12 cellular contexts compared by ENCODE assay signal in the genomic region with DNA sequence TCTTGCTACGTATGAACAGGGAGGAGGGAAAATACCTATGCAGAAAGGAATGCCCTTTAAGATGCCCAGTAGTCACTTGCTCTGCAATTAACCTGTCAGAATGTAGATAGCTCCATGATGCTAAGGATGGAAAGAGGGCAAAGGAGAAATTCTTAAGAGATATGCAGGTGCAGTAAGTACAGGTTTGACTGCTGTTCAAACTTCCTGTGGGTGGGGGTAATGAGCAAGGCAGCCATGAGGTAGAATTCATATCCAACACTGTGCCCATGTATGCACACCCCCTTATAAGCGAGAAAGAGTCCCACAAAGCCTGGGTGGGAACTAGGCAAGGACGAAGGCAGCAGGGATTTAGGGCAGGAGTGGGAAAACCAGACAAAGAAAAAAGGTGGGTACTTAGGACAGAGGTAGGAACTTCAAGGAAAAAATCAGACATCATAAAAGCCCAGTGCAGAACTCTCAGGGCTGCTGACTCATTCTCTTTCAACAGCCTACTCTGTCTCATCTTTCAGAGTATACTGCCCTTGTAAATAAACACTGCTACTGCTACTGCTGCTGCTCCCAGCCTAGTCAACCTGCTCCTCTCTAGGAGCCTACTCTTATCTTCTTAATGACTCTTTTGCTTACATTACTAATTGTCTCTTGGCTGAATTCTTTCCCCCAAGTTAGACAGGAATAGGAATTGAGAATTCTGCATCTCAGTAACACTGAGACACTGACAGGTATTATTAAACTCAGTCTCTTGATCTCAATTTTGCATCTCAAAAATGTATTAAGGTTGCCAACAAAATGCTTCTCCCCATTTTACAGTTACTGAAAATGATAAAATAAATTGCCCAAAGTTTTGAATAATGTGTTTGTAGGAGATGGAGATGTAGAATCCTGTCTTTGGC.
A peak's percentile ranks its signal among the peaks of the same experiment; 100 is the strongest.
DNase-seq lines count a peak whose midpoint lies in the region; FAIRE-seq and TF ChIP-seq lines count a peak whose summit lies in the region.
"Had no signal": no experiment of that assay in that cellular context is flagged by ENCODE, and none has a peak within 500 bp of the region (broad histone marks: within the 10 kb centered on the region; RNA-seq: fewer than 3 reads in every experiment).

No MANE protein-coding gene starts in this region.

- TF ChIP-seq POLR2A in GM12891 (IDR thresholded peaks at IDR 0.05; ENCODE audit: low read depth, low read length): no peak

- FAIRE-seq in GM12891 (lab: Jason Lieb, UNC): no peak

- DNase-seq in DMS53 treated with DMSO at 0.1 percent for 48 hours (lab: John Stamatoyannopoulos, UW; ENCODE audit: unreplicated experiment): peak; percentile 92
- DNase-seq in HT1080 (ENCODE audit: low read depth): peak; percentile 66
- peak; percentile 42 for DNase-seq in SW480 (ENCODE audit: low spot score)
- DNase-seq in islet precursor cell: peak; percentile 76
- no peak for DNase-seq in HCEC 1CT
- no peak for DNase-seq in mucosa of gallbladder (ENCODE audit: low spot score)
- DNase-seq in GM12891 (ENCODE audit: insufficient read length, low spot score): no peak
- DNase-seq in UCSD-AML1 (lab: John Stamatoyannopoulos, UW; ENCODE audit: unreplicated experiment): no peak
- DNase-seq: activated CD8-positive, alpha-beta T cell treated with anti-CD3 and anti-CD28 coated beads for 36 hours; activated effector memory CD4-positive, alpha-beta T cell treated with anti-CD3 and anti-CD28 coated beads, Interleukin-2, amount 50 U/mL, for 16 hours; KG1; NCI-H446 had no signal

TF ChIP-seq in GM12891, 5 proteins besides CTCF, POLR2A, EP300 and RAD21:
- TF ChIP-seq POLR2AphosphoS5 (IDR thresholded peaks at IDR 0.05; ENCODE audit: low read depth, low read length) (no peak), PAX5 (IDR thresholded peaks at IDR 0.05; ENCODE audit: insufficient read depth, low read length, severe bottlenecking) (no peak)
TF ChIP-seq in GM12891: peak in this region for 0.

Comparison
In these comparisons a context has a peak if more than half of its experiments do, and no peak if none do; other contexts are left out.
1. DNase-seq: peak in DMS53 treated with DMSO at 0.1 percent for 48 hours (single experiment), HT1080 (single experiment), SW480 (single experiment) and islet precursor cell (single experiment); none in HCEC 1CT (single experiment), mucosa of gallbladder (single experiment), GM12891 (single experiment) and UCSD-AML1 (single experiment).